28 cellular contexts compared by ENCODE assay signal in genomic region chr3:69605849-69606248, GRCh38.
"Had no signal": no experiment of that assay in that cellular context is flagged by ENCODE, and none has a peak within 500 bp of the region (broad histone marks: within the 10 kb centered on the region; RNA-seq: fewer than 3 reads in every experiment).

No MANE protein-coding gene starts in this region.

- H3K4me1 Mint-ChIP-seq: stimulated activated effector memory CD8-positive, alpha-beta T cell treated with anti-CD3 and anti-CD28 coated beads, Interleukin-12 subunit alpha, Interleukin-12 subunit beta, amount 100 ng/mL, for 72 hours; stimulated activated memory B cell treated with anti-CD40 and anti-IgM and Interleukin-4, amounts not matched to agents 10 μg/mL and 1 μg/mL and 100 μg/mL, for 72 hours; stimulated activated naive B cell treated with anti-CD40 and anti-IgM and Interleukin-4, amounts not matched to agents 10 μg/mL and 1 μg/mL and 100 μg/mL, for 72 hours; stimulated activated naive CD8-positive, alpha-beta T cell treated with anti-CD3 and anti-CD28 coated beads, Interleukin-15, amount 100 ng/mL, for 72 hours had no signal

- DNase-seq: stimulated activated CD4-positive, alpha-beta T cell treated with anti-CD3 and anti-CD28 coated beads, Interleukin-2, amount 100 ng/mL, for 48 hours; stimulated activated CD4-positive, alpha-beta T cell treated with anti-CD3 and anti-CD28 coated beads, Interleukin-4, amount 100 ng/mL, for 1 hour; stimulated activated CD4-positive, alpha-beta T cell treated with anti-CD3 and anti-CD28 coated beads, Interleukin-4, amount 100 ng/mL, for 24 hours; stimulated activated CD4-positive, alpha-beta T cell treated with anti-CD3 and anti-CD28 coated beads, Interleukin-4, amount 100 ng/mL, for 4 hours; stimulated activated CD8-positive, alpha-beta memory T cell treated with anti-CD3 and anti-CD28 coated beads, Interleukin-4, amount 100 ng/mL, for 48 hours; stimulated activated naive B cell treated with anti-CD40 and anti-IgM and Interleukin-4, amounts not matched to agents 10 μg/mL and 1 μg/mL and 100 μg/mL, for 72 hours; stimulated activated naive CD4-positive, alpha-beta T cell; stimulated activated naive CD4-positive, alpha-beta T cell treated with Interleukin-2 at 50 U/mL for 16 hours; stimulated activated naive CD8-positive, alpha-beta T cell treated with anti-CD3 and anti-CD28 coated beads, Interleukin-15, amount 100 ng/mL, for 72 hours; stimulated activated naive CD8-positive, alpha-beta T cell treated with anti-CD3 and anti-CD28 coated beads, Interleukin-15, Interleukin-2, amounts not matched to agents 100 U/mL and 50 U/mL, for 24 hours; stomach; substantia nigra; testis; thyroid gland; tibial artery; transverse colon; trophoblast cell; upper lobe of left lung; upper lobe of right lung; uterus had no signal

- H3K27ac ChIP-seq: stomach, suprapubic skin, testis, thoracic aorta, tibial artery, tibial nerve, transverse colon, upper lobe of left lung, upper lobe of right lung, uterus, vagina had no signal

- H3K27me3 Mint-ChIP-seq: stimulated activated memory B cell treated with anti-CD40 and anti-IgM and Interleukin-4, amounts not matched to agents 10 μg/mL and 1 μg/mL and 100 μg/mL, for 72 hours; stimulated activated naive CD8-positive, alpha-beta T cell treated with anti-CD3 and anti-CD28 coated beads, Interleukin-15, amount 100 ng/mL, for 72 hours; stimulated activated naive CD8-positive, alpha-beta T cell treated with anti-CD3 and anti-CD28 coated beads, Interleukin-15, Interleukin-2, amounts not matched to agents 100 ng/mL and 50 ng/mL, for 24 hours had no signal

- H3K27ac Mint-ChIP-seq: stimulated activated effector memory CD8-positive, alpha-beta T cell treated with anti-CD3 and anti-CD28 coated beads, Interleukin-12 subunit alpha, Interleukin-12 subunit beta, amount 100 ng/mL, for 72 hours; stimulated activated memory B cell treated with anti-CD40 and anti-IgM and Interleukin-4, amounts not matched to agents 10 μg/mL and 1 μg/mL and 100 μg/mL, for 72 hours; stimulated activated naive B cell treated with anti-CD40 and anti-IgM and Interleukin-4, amounts not matched to agents 10 μg/mL and 1 μg/mL and 100 μg/mL, for 72 hours; stimulated activated naive CD8-positive, alpha-beta T cell treated with anti-CD3 and anti-CD28 coated beads, Interleukin-15, Interleukin-2, amounts not matched to agents 100 ng/mL and 50 ng/mL, for 24 hours; type B pancreatic cell had no signal

- H3K36me3 ChIP-seq: stomach, suprapubic skin, thoracic aorta, thyroid gland, tibial artery, tibial nerve, transverse colon, upper lobe of left lung, upper lobe of right lung, uterus, vagina had no signal

- H3K4me3 ChIP-seq: stomach, suprapubic skin, testis, thoracic aorta, thyroid gland, tibial artery, tibial nerve, transverse colon, upper lobe of left lung, upper lobe of right lung, uterus, vagina had no signal

- H3K27me3 ChIP-seq: stomach, testis, thyroid gland, tibial nerve, transverse colon, upper lobe of left lung, upper lobe of right lung, uterus, vagina had no signal

- H3K4me3 Mint-ChIP-seq: stimulated activated effector memory CD8-positive, alpha-beta T cell treated with anti-CD3 and anti-CD28 coated beads, Interleukin-12 subunit alpha, Interleukin-12 subunit beta, amount 100 ng/mL, for 72 hours; stimulated activated memory B cell treated with anti-CD40 and anti-IgM and Interleukin-4, amounts not matched to agents 10 μg/mL and 1 μg/mL and 100 μg/mL, for 72 hours; stimulated activated naive B cell treated with anti-CD40 and anti-IgM and Interleukin-4, amounts not matched to agents 10 μg/mL and 1 μg/mL and 100 μg/mL, for 72 hours; stimulated activated naive CD8-positive, alpha-beta T cell treated with anti-CD3 and anti-CD28 coated beads, Interleukin-15, amount 100 ng/mL, for 72 hours; stimulated activated naive CD8-positive, alpha-beta T cell treated with anti-CD3 and anti-CD28 coated beads, Interleukin-15, Interleukin-2, amounts not matched to agents 100 ng/mL and 50 ng/mL, for 24 hours; type B pancreatic cell had no signal

- H3K9me3 Mint-ChIP-seq: stimulated activated effector memory CD8-positive, alpha-beta T cell treated with anti-CD3 and anti-CD28 coated beads, Interleukin-12 subunit alpha, Interleukin-12 subunit beta, amount 100 ng/mL, for 72 hours had no signal

- H3K36me3 Mint-ChIP-seq: stimulated activated effector memory CD8-positive, alpha-beta T cell treated with anti-CD3 and anti-CD28 coated beads, Interleukin-12 subunit alpha, Interleukin-12 subunit beta, amount 100 ng/mL, for 72 hours; stimulated activated memory B cell treated with anti-CD40 and anti-IgM and Interleukin-4, amounts not matched to agents 10 μg/mL and 1 μg/mL and 100 μg/mL, for 72 hours; stimulated activated naive B cell treated with anti-CD40 and anti-IgM and Interleukin-4, amounts not matched to agents 10 μg/mL and 1 μg/mL and 100 μg/mL, for 72 hours; type B pancreatic cell had no signal

- H3K9me3 ChIP-seq: suprapubic skin, testis, thoracic aorta, thyroid gland, transverse colon, upper lobe of left lung, upper lobe of right lung, uterus, vagina had no signal

- H3K4me1 ChIP-seq: stomach, suprapubic skin, testis, tibial artery, tibial nerve, transverse colon, upper lobe of left lung, upper lobe of right lung, uterus, vagina had no signal
